ENCODE assay signal across 8 cellular contexts in genomic region chr18:9825571-9826073, GRCh38.
DNase-seq lines count a peak whose midpoint lies in the region; ATAC-seq and TF ChIP-seq lines count a peak whose summit lies in the region.

No MANE protein-coding gene starts in this region.

- H3K27ac ChIP-seq in coronary artery: peak overlapping the region; percentile 58 to 82

- H3K4me3 ChIP-seq in NB4 (ENCODE audit: low read depth, low read length) (no peak overlapping the region), coronary artery (no peak overlapping the region)

- POLR2A ChIA-PET in activated CD8-positive, alpha-beta T cell treated with anti-CD3 and anti-CD28 coated beads, Interleukin-2, amount 10 ng/mL, durations not matched to agents 7 days and 5 days (lab: Charles Lee): no interaction called here

- H3K4me3 Mint-ChIP-seq in activated CD8-positive, alpha-beta T cell treated with anti-CD3 and anti-CD28 coated beads, Interleukin-2, amount 10 ng/mL, durations not matched to agents 7 days and 5 days: no peak overlapping the region
- no peak overlapping the region for H3K4me3 Mint-ChIP-seq in activated CD4-positive, alpha-beta T cell treated with anti-CD3 and anti-CD28 coated beads, Interleukin-2, amount 10 ng/mL, durations not matched to agents 24 days and 14 days

- peak; percentile 67 for DNase-seq in Ammon's horn (ENCODE audit: low spot score)
- peak; percentile 83 for DNase-seq in NB4 (ENCODE audit: low read depth)
- DNase-seq in coronary artery (ENCODE audit: low spot score): no peak
- DNase-seq in midbrain (lab: John Stamatoyannopoulos, UW): peak; percentile 46
- DNase-seq in islet precursor cell: no peak
- DNase-seq in activated CD8-positive, alpha-beta T cell treated with anti-CD3 and anti-CD28 coated beads, Interleukin-2, amount 10 ng/mL, durations not matched to agents 7 days and 5 days: no peak
- no peak for DNase-seq in activated CD4-positive, alpha-beta T cell treated with anti-CD3 and anti-CD28 coated beads, Interleukin-2, amount 10 ng/mL, durations not matched to agents 24 days and 14 days
- no peak for DNase-seq in activated CD8-positive, alpha-beta memory T cell treated with anti-CD3 and anti-CD28 coated beads, Interleukin-2, amount 50 U/mL, for 48 hours

- no peak for ATAC-seq in activated CD8-positive, alpha-beta T cell treated with anti-CD3 and anti-CD28 coated beads, Interleukin-2, amount 10 ng/mL, durations not matched to agents 7 days and 5 days

- H3K27me3 Mint-ChIP-seq in activated CD8-positive, alpha-beta T cell treated with anti-CD3 and anti-CD28 coated beads, Interleukin-2, amount 10 ng/mL, durations not matched to agents 7 days and 5 days (ENCODE audit: low read depth): peaks cover 2% of the 10 kb centered on the region
- H3K27me3 Mint-ChIP-seq in activated CD4-positive, alpha-beta T cell treated with anti-CD3 and anti-CD28 coated beads, Interleukin-2, amount 10 ng/mL, durations not matched to agents 24 days and 14 days: peaks cover 3% of the 10 kb centered on the region

- no peak for TF ChIP-seq CTCF in NB4 (IDR thresholded peaks at IDR 0.05; ENCODE audit: low read depth, low read length)
- TF ChIP-seq CTCF in coronary artery (IDR thresholded peaks at IDR 0.05): no peak

- intact Hi-C loops in activated CD4-positive, alpha-beta T cell treated with anti-CD3 and anti-CD28 coated beads, Interleukin-2, amount 10 ng/mL, durations not matched to agents 24 days and 14 days (cut with micrococcal nuclease): no loop called here

- CTCF ChIA-PET in activated CD8-positive, alpha-beta T cell treated with anti-CD3 and anti-CD28 coated beads, Interleukin-2, amount 10 ng/mL, durations not matched to agents 7 days and 5 days (lab: Charles Lee): no interaction called here

- no peaks in the 10 kb centered on the region for H3K9me3 Mint-ChIP-seq in activated CD8-positive, alpha-beta T cell treated with anti-CD3 and anti-CD28 coated beads, Interleukin-2, amount 10 ng/mL, durations not matched to agents 7 days and 5 days (ENCODE audit: insufficient read depth)
- H3K9me3 Mint-ChIP-seq in activated CD4-positive, alpha-beta T cell treated with anti-CD3 and anti-CD28 coated beads, Interleukin-2, amount 10 ng/mL, durations not matched to agents 24 days and 14 days: no peaks in the 10 kb centered on the region

- no peak for TF ChIP-seq POLR2A in NB4 (IDR thresholded peaks at IDR 0.05; ENCODE audit: extremely low read depth, insufficient read length)

- no peaks in the 10 kb centered on the region for H3K4me1 Mint-ChIP-seq in activated CD8-positive, alpha-beta T cell treated with anti-CD3 and anti-CD28 coated beads, Interleukin-2, amount 10 ng/mL, durations not matched to agents 7 days and 5 days (ENCODE audit: low read depth)
- H3K4me1 Mint-ChIP-seq in activated CD4-positive, alpha-beta T cell treated with anti-CD3 and anti-CD28 coated beads, Interleukin-2, amount 10 ng/mL, durations not matched to agents 24 days and 14 days: no peaks in the 10 kb centered on the region

- no peak overlapping the region for H3K27ac Mint-ChIP-seq in activated CD8-positive, alpha-beta T cell treated with anti-CD3 and anti-CD28 coated beads, Interleukin-2, amount 10 ng/mL, durations not matched to agents 7 days and 5 days
- H3K27ac Mint-ChIP-seq in activated CD4-positive, alpha-beta T cell treated with anti-CD3 and anti-CD28 coated beads, Interleukin-2, amount 10 ng/mL, durations not matched to agents 24 days and 14 days: no peak overlapping the region

- no peaks in the 10 kb centered on the region for H3K36me3 Mint-ChIP-seq in activated CD8-positive, alpha-beta T cell treated with anti-CD3 and anti-CD28 coated beads, Interleukin-2, amount 10 ng/mL, durations not matched to agents 7 days and 5 days (ENCODE audit: low read depth)
- no peaks in the 10 kb centered on the region for H3K36me3 Mint-ChIP-seq in activated CD4-positive, alpha-beta T cell treated with anti-CD3 and anti-CD28 coated beads, Interleukin-2, amount 10 ng/mL, durations not matched to agents 24 days and 14 days (ENCODE audit: low read depth)

Comparison
In these comparisons a context has a peak if more than half of its experiments do, and no peak if none do; other contexts are left out.
1. DNase-seq: peak in Ammon's horn (single experiment), NB4 (single experiment) and midbrain (single experiment); none in coronary artery (single experiment), islet precursor cell (single experiment), activated CD8-positive, alpha-beta T cell treated with anti-CD3 and anti-CD28 coated beads, Interleukin-2, amount 10 ng/mL, durations not matched to agents 7 days and 5 days (single experiment), activated CD4-positive, alpha-beta T cell treated with anti-CD3 and anti-CD28 coated beads, Interleukin-2, amount 10 ng/mL, durations not matched to agents 24 days and 14 days (single experiment) and activated CD8-positive, alpha-beta memory T cell treated with anti-CD3 and anti-CD28 coated beads, Interleukin-2, amount 50 U/mL, for 48 hours (single experiment).